2 cellular contexts compared by ENCODE assay signal in the genomic region with DNA sequence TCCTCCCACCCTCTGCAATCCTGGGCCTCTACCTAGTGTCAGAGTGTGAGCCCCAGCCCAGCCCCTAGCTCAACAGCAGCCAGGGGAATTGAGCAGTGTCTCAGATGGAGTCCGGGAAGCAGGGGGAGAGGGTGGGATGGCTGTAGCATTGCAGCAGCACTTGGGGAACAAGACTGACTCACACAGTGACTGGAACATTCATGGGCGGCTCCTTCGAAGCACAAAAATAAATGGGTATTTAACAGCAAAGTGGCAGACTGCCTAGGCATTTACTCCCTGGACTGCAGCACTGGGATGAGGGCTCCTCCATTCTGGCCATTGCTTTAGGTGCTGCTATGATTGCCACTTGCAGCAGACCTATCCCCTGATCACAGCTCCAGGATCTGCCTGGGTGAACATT.
TF ChIP-seq lines count a peak whose summit lies in the region.

No MANE protein-coding gene starts in this region.

TF ChIP-seq in GM23338, 12 proteins besides CTCF, POLR2A, EP300 and RAD21 (continues in another document):
- TF ChIP-seq EZH2phosphoT487 (IDR thresholded peaks at IDR 0.05; ENCODE audit: unreplicated experiment) (no peak), ZNF331 (CRISPR knock-in tag; IDR thresholded peaks at IDR 0.05; ENCODE audit: low read depth) (no peak), JUNB (IDR thresholded peaks at IDR 0.05; ENCODE audit: unreplicated experiment) (no peak), CREB1 (CRISPR knock-in tag; IDR thresholded peaks at IDR 0.05; ENCODE audit: low read depth) (no peak), POLR2AphosphoS5 (IDR thresholded peaks at IDR 0.05; ENCODE audit: low read depth) (no peak), ZNF462 (CRISPR knock-in tag; IDR thresholded peaks at IDR 0.05) (no peak), ZNF114 (CRISPR knock-in tag; IDR thresholded peaks at IDR 0.05) (no peak), EZH2 (IDR thresholded peaks at IDR 0.05; ENCODE audit: low read depth, unreplicated experiment) (no peak), STAT1 (IDR thresholded peaks at IDR 0.05; ENCODE audit: unreplicated experiment) (no peak), NANOG (IDR thresholded peaks at IDR 0.05; ENCODE audit: borderline replicate concordance) (no peak)
- TF ChIP-seq, protein P1, sequence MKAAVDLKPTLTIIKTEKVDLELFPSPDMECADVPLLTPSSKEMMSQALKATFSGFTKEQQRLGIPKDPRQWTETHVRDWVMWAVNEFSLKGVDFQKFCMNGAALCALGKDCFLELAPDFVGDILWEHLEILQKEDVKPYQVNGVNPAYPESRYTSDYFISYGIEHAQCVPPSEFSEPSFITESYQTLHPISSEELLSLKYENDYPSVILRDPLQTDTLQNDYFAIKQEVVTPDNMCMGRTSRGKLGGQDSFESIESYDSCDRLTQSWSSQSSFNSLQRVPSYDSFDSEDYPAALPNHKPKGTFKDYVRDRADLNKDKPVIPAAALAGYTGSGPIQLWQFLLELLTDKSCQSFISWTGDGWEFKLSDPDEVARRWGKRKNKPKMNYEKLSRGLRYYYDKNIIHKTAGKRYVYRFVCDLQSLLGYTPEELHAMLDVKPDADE (IDR thresholded peaks at IDR 0.05) = no peak

TF ChIP-seq in H1, 55 proteins besides CTCF, POLR2A, EP300 and RAD21:
- no peak for TF ChIP-seq PHF8 (conservative IDR thresholded peaks at IDR 0.05; ENCODE audit: low read depth, low read length)
- TF ChIP-seq HDAC2 (IDR thresholded peaks at IDR 0.05; ENCODE audit: borderline replicate concordance in 1 of 2, low read depth in 2 of 2, low read length in 2 of 2) = no peak
- TF ChIP-seq, protein P2, sequence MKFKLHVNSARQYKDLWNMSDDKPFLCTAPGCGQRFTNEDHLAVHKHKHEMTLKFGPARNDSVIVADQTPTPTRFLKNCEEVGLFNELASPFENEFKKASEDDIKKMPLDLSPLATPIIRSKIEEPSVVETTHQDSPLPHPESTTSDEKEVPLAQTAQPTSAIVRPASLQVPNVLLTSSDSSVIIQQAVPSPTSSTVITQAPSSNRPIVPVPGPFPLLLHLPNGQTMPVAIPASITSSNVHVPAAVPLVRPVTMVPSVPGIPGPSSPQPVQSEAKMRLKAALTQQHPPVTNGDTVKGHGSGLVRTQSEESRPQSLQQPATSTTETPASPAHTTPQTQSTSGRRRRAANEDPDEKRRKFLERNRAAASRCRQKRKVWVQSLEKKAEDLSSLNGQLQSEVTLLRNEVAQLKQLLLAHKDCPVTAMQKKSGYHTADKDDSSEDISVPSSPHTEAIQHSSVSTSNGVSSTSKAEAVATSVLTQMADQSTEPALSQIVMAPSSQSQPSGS (IDR thresholded peaks at IDR 0.05; ENCODE audit: low read length) = no peak
- no peak for TF ChIP-seq JUND (IDR thresholded peaks at IDR 0.05; ENCODE audit: low read length)
- no peak for TF ChIP-seq JUN (IDR thresholded peaks at IDR 0.05; ENCODE audit: low read depth, low read length)
